10 cellular contexts compared by ENCODE assay signal in the genomic region with DNA sequence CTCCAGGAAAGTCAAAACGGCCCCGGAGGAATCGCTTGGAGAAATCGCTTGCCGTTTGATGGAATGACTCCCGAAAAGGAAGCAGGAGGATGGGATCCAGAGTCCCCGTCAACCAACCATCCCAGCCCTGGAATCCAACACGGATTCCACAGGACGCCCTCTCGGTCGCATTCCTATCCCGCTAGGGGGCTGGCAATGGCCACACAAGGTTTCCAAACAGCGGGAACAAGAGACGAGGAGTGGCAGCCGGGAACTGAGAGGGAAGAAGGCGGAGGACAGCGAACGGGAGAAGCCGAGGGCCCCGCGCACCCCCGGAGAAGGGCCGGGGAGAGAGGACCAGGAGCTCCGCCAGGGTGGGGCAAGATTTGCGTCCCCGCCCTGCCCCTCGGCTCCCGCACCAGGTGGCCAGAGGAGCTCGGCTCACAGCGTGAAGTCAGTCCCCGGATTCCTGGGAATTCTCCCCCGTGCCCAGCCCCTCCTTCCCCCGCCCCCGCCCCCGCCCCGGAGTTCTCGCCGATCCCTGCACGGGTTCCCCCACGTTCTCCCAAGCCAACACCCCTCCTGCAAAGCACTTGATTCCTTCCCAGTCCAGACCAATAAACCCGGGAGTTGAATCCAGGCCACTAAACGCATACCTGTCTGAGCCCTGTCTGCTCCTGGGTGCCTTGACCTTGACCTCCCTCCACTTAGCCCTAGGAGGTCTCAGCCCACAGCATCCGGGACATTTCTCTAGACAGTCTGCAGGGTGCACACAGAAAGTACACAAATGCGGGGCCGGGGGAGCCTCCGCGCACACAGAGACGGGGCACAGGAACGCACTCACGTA. TPM values are rescaled to one million over a fixed set of nuclear protein-coding genes. Genes with fewer than 3 reads are reported as not detected.
DNase-seq lines count a peak whose midpoint lies in the region; ATAC-seq and TF ChIP-seq lines count a peak whose summit lies in the region.
"Had no signal": no experiment of that assay in that cellular context is flagged by ENCODE, and none has a peak within 500 bp of the region (broad histone marks: within the 10 kb centered on the region; RNA-seq: fewer than 3 reads in every experiment).

No MANE protein-coding gene starts in this region.

- ATAC-seq in GM19452 (IDR thresholded peaks at IDR 0.05; ENCODE audit: unreplicated experiment) = no peak

- H2AK5ac ChIP-seq in neuronal stem cell (ENCODE audit: low read depth, low read length) = no peak overlapping the region

- no peak overlapping the region for H2BK5ac ChIP-seq in neuronal stem cell (ENCODE audit: low read length)

- no peak overlapping the region for H3K23ac ChIP-seq in neuronal stem cell (ENCODE audit: low read depth, low read length, poor library complexity)

- H2AFZ ChIP-seq in neuronal stem cell (ENCODE audit: low read length) = no peak overlapping the region

- no peak overlapping the region for H2BK15ac ChIP-seq in neuronal stem cell (ENCODE audit: low read length)

- H3K4me3 ChIP-seq in BE2C (ENCODE audit: low read depth, low read length) = peak overlapping the region; percentile 63
- peak overlapping the region; percentile 33 for H3K4me3 ChIP-seq in HEK293 (ENCODE audit: low read depth, low read length)
- no peak overlapping the region for H3K4me3 ChIP-seq in endocrine pancreas (ENCODE audit: control insufficient read depth, insufficient read depth, low read length)
- peak overlapping the region; percentile 68 to 84 for H3K4me3 ChIP-seq in neuronal stem cell (ENCODE audit: low read length in 2 of 2)

- DNase-seq in BE2C (peak; percentile 38), neuronal stem cell (ENCODE audit: low spot score) (peak; percentile 32), AG08395 (ENCODE audit: low spot score) (no peak), SKM-1 treated with dmso at 0.1 percent for 144 hours (lab: John Stamatoyannopoulos, UW; ENCODE audit: unreplicated experiment) (no peak), NCI-H187 treated with DMSO at 0.1 percent for 48 hours (lab: John Stamatoyannopoulos, UW) (no peak)
- DNase-seq: effector CD4-positive, alpha-beta T cell; NCI-H2081 treated with DMSO at 0.1 percent for 48 hours had no signal

- POLR2A ChIA-PET in HEK293 (lab: Yijun Ruan, JAX) = interaction anchor here (1.4 to 1.5 kb wide), 2 partner anchors 10 to 22 kb away, joined by 3 to 9 read pairs; no protein-coding TSS in a partner anchor

- H3K18ac ChIP-seq in neuronal stem cell (ENCODE audit: low read length) = peak overlapping the region; percentile 28

- no peak overlapping the region for H3K4ac ChIP-seq in neuronal stem cell (ENCODE audit: low read length)

- CTCF ChIA-PET in HEK293 (lab: Yijun Ruan, JAX) = interaction anchor here (0.6 to 1.2 kb wide), 3 partner anchors 94 to 188 kb away, joined by 3 to 5 read pairs (median 4); no protein-coding TSS in a partner anchor

- H3K4me2 ChIP-seq in neuronal stem cell (ENCODE audit: insufficient read depth, low read length, poor library complexity, severe bottlenecking) = peak overlapping the region; percentile 83

- no peaks in the 10 kb centered on the region for H3K36me3 ChIP-seq in BE2C
- no peaks in the 10 kb centered on the region for H3K36me3 ChIP-seq in HEK293 (ENCODE audit: control insufficient read depth in 2 of 2, insufficient read depth in 1 of 2, low read length in 2 of 2)
- H3K36me3 ChIP-seq in endocrine pancreas (ENCODE audit: control insufficient read depth, insufficient read depth, low read length) = no peaks in the 10 kb centered on the region
- H3K36me3 ChIP-seq in neuronal stem cell (replicated peaks in 1 of 2; ENCODE audit: control insufficient read depth in 2 of 2, insufficient read depth in 2 of 2, low read length in 2 of 2) = peaks cover 0 to 11% of the 10 kb centered on the region in 2 donors

- TF ChIP-seq CTCF in BE2C (IDR thresholded peaks at IDR 0.05; ENCODE audit: low read depth, low read length) (peak; percentile 29; the same call in 1 of the 2 replicates), HEK293 (tag by site-specific recombination; IDR thresholded peaks at IDR 0.05) (no peak)

- H3K4me1 ChIP-seq in BE2C (no peaks in the 10 kb centered on the region), HEK293 (ENCODE audit: control insufficient read depth, insufficient read depth, low read length) (no peaks in the 10 kb centered on the region), endocrine pancreas (ENCODE audit: control insufficient read depth, insufficient read depth, low read length) (no peaks in the 10 kb centered on the region), neuronal stem cell (ENCODE audit: control insufficient read depth in 2 of 2, insufficient read depth in 1 of 2, low read depth in 1 of 2, low read length in 2 of 2) (peaks cover 5 to 6% of the 10 kb centered on the region in 2 donors)

- H3K9me3 ChIP-seq in BE2C (no peaks in the 10 kb centered on the region), HEK293 (ENCODE audit: control insufficient read depth, insufficient read depth, low read depth, low read length) (no peaks in the 10 kb centered on the region), endocrine pancreas (ENCODE audit: control insufficient read depth, low read length) (no peaks in the 10 kb centered on the region), neuronal stem cell (replicated peaks in 1 of 2; ENCODE audit: control insufficient read depth in 2 of 2, insufficient read depth in 1 of 2, low read depth in 1 of 2, low read length in 2 of 2) (no peaks in the 10 kb centered on the region)

- H3K14ac ChIP-seq in neuronal stem cell (ENCODE audit: low read length) = no peak overlapping the region

- no peak overlapping the region for H2BK120ac ChIP-seq in neuronal stem cell (ENCODE audit: low read depth, low read length)

- no peak overlapping the region for H3K27ac ChIP-seq in HEK293 (ENCODE audit: extremely low read depth, low read depth, low read length)
- no peak overlapping the region for H3K27ac ChIP-seq in neuronal stem cell (replicated peaks; ENCODE audit: low read length)

- H3K9ac ChIP-seq in endocrine pancreas (ENCODE audit: control insufficient read depth, insufficient read depth, low read length) = peak overlapping the region; percentile 51
- no peak overlapping the region for H3K9ac ChIP-seq in neuronal stem cell (ENCODE audit: low read depth, low read length, poor library complexity)

- H4K91ac ChIP-seq in neuronal stem cell (ENCODE audit: low read depth, low read length, poor library complexity) = no peak overlapping the region

- H3K27me3 ChIP-seq in BE2C (no peaks in the 10 kb centered on the region), endocrine pancreas (ENCODE audit: control insufficient read depth, insufficient read depth, low read length) (no peaks in the 10 kb centered on the region), neuronal stem cell (ENCODE audit: control insufficient read depth in 3 of 3, insufficient read depth in 3 of 3, low read depth in 1 of 3, low read length in 3 of 3) (peaks cover 0 to 20% (median 17%) of the 10 kb centered on the region in 3 experiments)

- H2BK12ac ChIP-seq in neuronal stem cell (ENCODE audit: low read length) = no peak overlapping the region

- no CpG with 5 or more reads among the region's 50 CpGs for WGBS in neuronal stem cell (ENCODE audit: extremely low coverage in 2 of 2, insufficient read length in 2 of 2, insufficient replicate concordance in 1 of 2), 2 donors

- H3K79me1 ChIP-seq in neuronal stem cell (ENCODE audit: low read depth, low read length) = no peaks in the 10 kb centered on the region

- no peak overlapping the region for H4K8ac ChIP-seq in neuronal stem cell (ENCODE audit: low read depth, low read length)

TF ChIP-seq in HEK293, 187 proteins besides CTCF, POLR2A, EP300 and RAD21 (continues in another document):
- TF ChIP-seq, protein P1, sequence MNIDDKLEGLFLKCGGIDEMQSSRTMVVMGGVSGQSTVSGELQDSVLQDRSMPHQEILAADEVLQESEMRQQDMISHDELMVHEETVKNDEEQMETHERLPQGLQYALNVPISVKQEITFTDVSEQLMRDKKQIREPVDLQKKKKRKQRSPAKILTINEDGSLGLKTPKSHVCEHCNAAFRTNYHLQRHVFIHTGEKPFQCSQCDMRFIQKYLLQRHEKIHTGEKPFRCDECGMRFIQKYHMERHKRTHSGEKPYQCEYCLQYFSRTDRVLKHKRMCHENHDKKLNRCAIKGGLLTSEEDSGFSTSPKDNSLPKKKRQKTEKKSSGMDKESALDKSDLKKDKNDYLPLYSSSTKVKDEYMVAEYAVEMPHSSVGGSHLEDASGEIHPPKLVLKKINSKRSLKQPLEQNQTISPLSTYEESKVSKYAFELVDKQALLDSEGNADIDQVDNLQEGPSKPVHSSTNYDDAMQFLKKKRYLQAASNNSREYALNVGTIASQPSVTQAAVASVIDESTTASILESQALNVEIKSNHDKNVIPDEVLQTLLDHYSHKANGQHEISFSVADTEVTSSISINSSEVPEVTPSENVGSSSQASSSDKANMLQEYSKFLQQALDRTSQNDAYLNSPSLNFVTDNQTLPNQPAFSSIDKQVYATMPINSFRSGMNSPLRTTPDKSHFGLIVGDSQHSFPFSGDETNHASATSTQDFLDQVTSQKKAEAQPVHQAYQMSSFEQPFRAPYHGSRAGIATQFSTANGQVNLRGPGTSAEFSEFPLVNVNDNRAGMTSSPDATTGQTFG (tag by site-specific recombination; IDR thresholded peaks at IDR 0.05; ENCODE audit: borderline replicate concordance) = no peak
- no peak for TF ChIP-seq ZNF2 (tag by site-specific recombination; IDR thresholded peaks at IDR 0.05)
- no peak for TF ChIP-seq ZNF292 (tag by site-specific recombination; IDR thresholded peaks at IDR 0.05; ENCODE audit: borderline replicate concordance, low read depth)
- TF ChIP-seq GLIS2 (tag by site-specific recombination; IDR thresholded peaks at IDR 0.05) = 0 out of 2 replicates have a peak, but pooled peaks have one; percentile 14
- no peak for TF ChIP-seq SCRT1 (tag by site-specific recombination; IDR thresholded peaks at IDR 0.05; ENCODE audit: borderline replicate concordance)
- TF ChIP-seq ZNF335 (tag by site-specific recombination; conservative IDR thresholded peaks at IDR 0.05) = 0 out of 2 replicates have a peak, but pooled peaks have one; percentile 32
- no peak for TF ChIP-seq ZNF221 (tag by site-specific recombination; IDR thresholded peaks at IDR 0.05; ENCODE audit: borderline replicate concordance)

RNA-seq across cellular contexts. Expression of a gene that starts 1.4 kb away (rescaled TPM):
- polyA plus RNA-seq in BE2C (2012; ENCODE audit: insufficient read depth, insufficient read length, low read depth) = 127 TPM
- polyA plus RNA-seq in neuronal stem cell (2013, experiment 1 of 2) = 13.1 TPM
- polyA plus RNA-seq in neuronal stem cell (2013, experiment 2 of 2) = 12.8 TPM

RNA-seq across cellular contexts. Expression of a gene that starts 34.5 kb away (rescaled TPM):
- polyA plus RNA-seq in BE2C (2012; ENCODE audit: insufficient read depth, insufficient read length, low read depth) = 1,099 TPM
- 194 TPM for polyA plus RNA-seq in neuronal stem cell (2013, experiment 1 of 2)
- polyA plus RNA-seq in neuronal stem cell (2013, experiment 2 of 2) = 190 TPM

RNA-seq across cellular contexts. Expression of a gene that starts 34.8 kb away (rescaled TPM):
- polyA plus RNA-seq in BE2C (2012; ENCODE audit: insufficient read depth, insufficient read length, low read depth) = 278 TPM
- polyA plus RNA-seq in neuronal stem cell (2013, experiment 1 of 2) = 43.4 TPM
- 43.1 TPM for polyA plus RNA-seq in neuronal stem cell (2013, experiment 2 of 2)

RNA-seq across cellular contexts. Expression of a gene that starts 48.1 kb away (rescaled TPM):
- 30.3 TPM for polyA plus RNA-seq in BE2C (2012; ENCODE audit: insufficient read depth, insufficient read length, low read depth)
- not detected for polyA plus RNA-seq in neuronal stem cell (2013, experiment 1 of 2)
- not detected for polyA plus RNA-seq in neuronal stem cell (2013, experiment 2 of 2)

RNA-seq across cellular contexts. Expression of a gene that starts 57.0 kb away (rescaled TPM):
- polyA plus RNA-seq in BE2C (2012; ENCODE audit: insufficient read depth, insufficient read length, low read depth) = 1,367 TPM
- 1.6 TPM for polyA plus RNA-seq in neuronal stem cell (2013, experiment 1 of 2)
- 1.7 TPM for polyA plus RNA-seq in neuronal stem cell (2013, experiment 2 of 2)

Comparison
In these comparisons a context has a peak if more than half of its experiments do, and no peak if none do; other contexts are left out.
1. DNase-seq: peak in BE2C (single experiment) and neuronal stem cell (single experiment); none in AG08395 (single experiment), SKM-1 treated with dmso at 0.1 percent for 144 hours (single experiment) and NCI-H187 treated with DMSO at 0.1 percent for 48 hours (single experiment).